ENCODE assay signal across 9 cellular contexts in genomic region chr2:47309952-47310800, GRCh38. TPM values are rescaled to one million over a fixed set of nuclear protein-coding genes. Genes with fewer than 3 reads are reported as not detected.
DNase-seq lines count a peak whose midpoint lies in the region; ATAC-seq and TF ChIP-seq lines count a peak whose summit lies in the region.
"Had no signal": no experiment of that assay in that cellular context is flagged by ENCODE, and none has a peak within 500 bp of the region (broad histone marks: within the 10 kb centered on the region; RNA-seq: fewer than 3 reads in every experiment).

No MANE protein-coding gene starts in this region.

- in situ Hi-C loops in KBM-7 (cut with MboI; ENCODE audit: low pct_unique_long_range_greater_than_20kb, low sequenced_read_pairs), result no loop called here

- 43 to 63% methylated on average over 9 of the region's 9 CpGs for WGBS in body of pancreas, 2 donors

- TF ChIP-seq CTCF in GM12875 (IDR thresholded peaks at IDR 0.05; ENCODE audit: borderline replicate concordance, insufficient read depth, low read depth, low read length), result no peak
- no peak for TF ChIP-seq CTCF in body of pancreas (IDR thresholded peaks at IDR 0.05)
- TF ChIP-seq CTCF in A673 (conservative IDR thresholded peaks at IDR 0.05; ENCODE audit: low read depth, low read length), result no peak

- DNase-seq in KBM-7 (peak; percentile 70), body of pancreas (peak in 1 of 4 donors; percentile 37), NCI-H510A treated with DMSO at 0.1 percent for 48 hours (lab: John Stamatoyannopoulos, UW) (no peak), A673 (ENCODE audit: low spot score) (no peak)
- DNase-seq in activated CD4-positive, alpha-beta T cell treated with anti-CD3 and anti-CD28 coated beads for 4 hours, result no peak

- H3K27ac ChIP-seq in body of pancreas, result peak overlapping the region; percentile 63 to 80 (median 75)
- peak overlapping the region; percentile 43 for H3K27ac ChIP-seq in muscle layer of colon (ENCODE audit: low read depth, low read length)
- no peak overlapping the region for H3K27ac ChIP-seq in A673 (ENCODE audit: low read depth, low read length, poor library complexity, severe bottlenecking)

- H3K9me3 ChIP-seq in body of pancreas (no peaks in the 10 kb centered on the region), muscle layer of colon (ENCODE audit: low read length) (no peaks in the 10 kb centered on the region), A673 (ENCODE audit: low read depth, low read length, poor library complexity, severe bottlenecking) (no peaks in the 10 kb centered on the region)

- H3K36me3 ChIP-seq in body of pancreas (replicated peaks in 1 of 2; ENCODE audit: insufficient read depth in 1 of 2, low read depth in 2 of 2) (no peaks in the 10 kb centered on the region), muscle layer of colon (ENCODE audit: insufficient read depth, low read length) (no peaks in the 10 kb centered on the region), A673 (ENCODE audit: insufficient read depth, low read length, poor library complexity, severe bottlenecking) (no peaks in the 10 kb centered on the region)

- TF ChIP-seq POLR2A in body of pancreas (IDR thresholded peaks at IDR 0.05), result no peak

- intact Hi-C loops in body of pancreas (cut with DNase I), result no loop called here
- intact Hi-C loops in A673 (cut with micrococcal nuclease; ENCODE audit: unreplicated experiment), result no loop called here

- POLR2A ChIA-PET in A673 (lab: Charles Lee; ENCODE audit: low non-redundant PET), result no interaction called here

- no peak overlapping the region for H3K9ac ChIP-seq in muscle layer of colon (ENCODE audit: low read length)

- H3K4me3 ChIP-seq in GM12875 (ENCODE audit: low read depth, low read length) (peak overlapping the region; percentile 19), body of pancreas (no peak overlapping the region), muscle layer of colon (ENCODE audit: low read depth in 1 of 2, low read length in 2 of 2) (no peak overlapping the region), A673 (ENCODE audit: low read depth, low read length, poor library complexity, severe bottlenecking) (no peak overlapping the region)

- ATAC-seq in GM21723 (IDR thresholded peaks at IDR 0.05; ENCODE audit: unreplicated experiment), result peak; percentile 86
- ATAC-seq in body of pancreas, result peak; percentile 53

- H3K4me1 ChIP-seq in body of pancreas (peaks cover 27% of the 10 kb centered on the region), muscle layer of colon (ENCODE audit: insufficient read depth, low read length) (peaks cover 27% of the 10 kb centered on the region), A673 (ENCODE audit: insufficient read depth, low read length, poor library complexity, severe bottlenecking) (no peaks in the 10 kb centered on the region)

- CTCF ChIA-PET in A673 (lab: Charles Lee), result interaction anchor here (0.6 kb wide), 2 partner anchors 14 to 34 kb away, joined by 3 to 8 read pairs; no protein-coding TSS in a partner anchor

- no TSS peak for BruUV-seq in A673 (replicated peaks; lab: Mats Ljungman, UMichigan)

- H3K27me3 ChIP-seq in body of pancreas (no peaks in the 10 kb centered on the region), muscle layer of colon (ENCODE audit: control insufficient read depth in 1 of 2, insufficient read depth in 2 of 2, low read length in 2 of 2) (no peaks in the 10 kb centered on the region), A673 (replicated peaks; ENCODE audit: insufficient read depth, low read depth, low read length, poor library complexity) (no peaks in the 10 kb centered on the region)

RNA-seq across cellular contexts. Expression of gene EPCAM, which starts 58.9 kb away (rescaled TPM):
- 10 to 100 TPM; 74.8 to 87.7 TPM for total RNA-seq in body of pancreas
- 0.39 and 0.68 TPM in 2 replicates for total RNA-seq in A673 (2021)
- total RNA-seq: LHCN-M2 had no signal

Comparison
In these comparisons a context has a peak if more than half of its experiments do, and no peak if none do; other contexts are left out.
1. RNA of gene EPCAM, which starts 58.9 kb away (total RNA-seq): 74.8 to 87.7 TPM in body of pancreas; 0.39 to 0.68 TPM in A673; every median in the first group is over 10 times any median in the second.